8 cellular contexts compared by ENCODE assay signal in genomic region chr12:3137268-3137761, GRCh38.
DNase-seq lines count a peak whose midpoint lies in the region; ATAC-seq and TF ChIP-seq lines count a peak whose summit lies in the region.
"Had no signal": no experiment of that assay in that cellular context is flagged by ENCODE, and none has a peak within 500 bp of the region (broad histone marks: within the 10 kb centered on the region; RNA-seq: fewer than 3 reads in every experiment).

No MANE protein-coding gene starts in this region.

- intact Hi-C loops in spleen (cut with DNase I; ENCODE audit: low total_unique reads), result loop anchor here (5.0 kb wide), 1 partner anchor 140 kb away; no protein-coding TSS in a partner anchor

- H3K27me3 ChIP-seq in HUES64 (ENCODE audit: insufficient read depth, low read length), result no peaks in the 10 kb centered on the region
- no peaks in the 10 kb centered on the region for H3K27me3 ChIP-seq in iPS-20b (ENCODE audit: insufficient read depth, low read length)
- H3K27me3 ChIP-seq in spleen (replicated peaks in 1 of 7), result peaks cover 0 to 43% (median 0%) of the 10 kb centered on the region in 7 donors

- H3K9ac ChIP-seq in HUES64 (ENCODE audit: low read depth, low read length), result peak overlapping the region; percentile 35; the same call in 1 of the 2 replicates
- 0 out of 2 replicates have a peak overlapping the region, but pooled peaks have one; percentile 36 for H3K9ac ChIP-seq in iPS-20b (ENCODE audit: low read depth, low read length)

- WGBS in HUES64, result 53% methylated on average over 7 of the region's 8 CpGs
- 45 to 53% (median 48%) methylated on average over 8 of the region's 8 CpGs for WGBS in spleen, 5 donors

- DNase-seq in astrocyte of the hippocampus (ENCODE audit: low read depth, low spot score) (peak; percentile 53), spleen (peak; percentile 83), DMS79 (lab: John Stamatoyannopoulos, UW) (no peak)

- no peaks in the 10 kb centered on the region for H3K9me3 ChIP-seq in HUES64 (ENCODE audit: insufficient read depth, low read depth, low read length)
- no peaks in the 10 kb centered on the region for H3K9me3 ChIP-seq in iPS-20b (ENCODE audit: insufficient read depth, low read depth, low read length)
- H3K9me3 ChIP-seq in spleen, result no peaks in the 10 kb centered on the region

- no peak for ATAC-seq in HG03565 (IDR thresholded peaks at IDR 0.05; ENCODE audit: unreplicated experiment)
- ATAC-seq in GM18868 (IDR thresholded peaks at IDR 0.05; ENCODE audit: unreplicated experiment), result no peak
- ATAC-seq: activated T-helper 17 cell treated with anti-CD3 and anti-CD28 coated beads, Interleukin-2, amount 50 U/mL, for 72 hours had no signal

- no peak for TF ChIP-seq POLR2A in spleen (IDR thresholded peaks at IDR 0.05)

- H3K4me1 ChIP-seq in HUES64 (ENCODE audit: insufficient read depth, low read length), result peaks cover 23% of the 10 kb centered on the region
- peaks cover 10% of the 10 kb centered on the region; the same call in 1 of the 2 replicates for H3K4me1 ChIP-seq in iPS-20b (ENCODE audit: insufficient read depth, low read length)
- H3K4me1 ChIP-seq in spleen, result peaks cover 5 to 92% (median 43%) of the 10 kb centered on the region in 6 donors

- H3K36me3 ChIP-seq in HUES64 (ENCODE audit: insufficient read depth, low read length), result no peaks in the 10 kb centered on the region
- H3K36me3 ChIP-seq in iPS-20b (ENCODE audit: insufficient read depth, low read depth, low read length), result no peaks in the 10 kb centered on the region
- H3K36me3 ChIP-seq in spleen, result no peaks in the 10 kb centered on the region

- TF ChIP-seq CTCF in spleen (IDR thresholded peaks at IDR 0.05 in 8 of 11, conservative IDR thresholded peaks at IDR 0.05 in 3 of 11), result no peak

- H3K27ac ChIP-seq in HUES64 (ENCODE audit: low read depth, low read length) (peak overlapping the region; percentile 68; the same call in 1 of the 2 replicates), iPS-20b (ENCODE audit: low read length) (no peak overlapping the region), spleen (peak overlapping the region in 6 of 8 donors; percentile 30 to 61 (median 42))

- H3K4me3 ChIP-seq in HUES64 (ENCODE audit: low read length), result no peak overlapping the region
- no peak overlapping the region for H3K4me3 ChIP-seq in iPS-20b (ENCODE audit: low read length)
- H3K4me3 ChIP-seq in spleen, result no peak overlapping the region
